ENCODE assay signal across 20 cellular contexts in the genomic region with DNA sequence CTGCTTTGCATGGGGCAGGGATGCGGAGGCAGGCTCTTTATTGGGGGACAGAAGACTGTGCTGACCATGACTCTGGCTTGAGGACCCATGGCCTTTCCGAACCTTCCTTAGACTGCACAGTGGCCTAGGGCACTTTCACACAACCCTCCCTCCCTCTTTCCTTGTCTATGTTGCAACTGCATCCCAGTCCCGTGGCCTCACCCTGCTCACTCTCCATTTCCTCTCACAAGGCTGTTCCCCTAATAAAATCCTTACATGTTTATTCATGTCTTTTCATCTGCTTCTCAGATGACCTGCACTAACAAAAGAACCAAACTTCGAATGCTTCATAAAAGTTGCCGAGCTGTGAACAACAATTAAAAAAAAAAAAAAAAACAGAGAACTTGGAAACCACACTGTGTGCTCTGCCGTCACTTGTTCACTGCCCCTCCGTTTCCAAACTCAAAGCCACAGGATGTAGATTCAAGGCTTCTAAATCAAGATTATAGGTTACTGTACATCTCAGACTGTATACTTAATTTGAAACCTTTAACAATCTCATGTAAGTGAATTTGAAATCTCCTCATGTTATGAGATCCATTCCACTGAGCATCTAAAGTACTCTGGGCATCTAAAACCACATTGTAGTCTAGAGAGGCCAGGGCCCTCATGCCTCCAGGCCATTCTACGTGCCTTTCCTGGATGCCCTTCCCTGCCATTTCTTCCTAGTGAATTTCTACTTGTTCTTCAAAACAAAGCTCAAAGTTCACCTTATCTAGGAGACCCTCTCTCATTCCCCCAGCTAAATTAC.
DNase-seq lines count a peak whose midpoint lies in the region; ATAC-seq and TF ChIP-seq lines count a peak whose summit lies in the region.
"Had no signal": no experiment of that assay in that cellular context is flagged by ENCODE, and none has a peak within 500 bp of the region (broad histone marks: within the 10 kb centered on the region; RNA-seq: fewer than 3 reads in every experiment).

No MANE protein-coding gene starts in this region.

- H3K4me2 ChIP-seq in Loucy (ENCODE audit: low read depth, low read length, poor library complexity, severe bottlenecking): peak overlapping the region; percentile 33
- H3K4me2 ChIP-seq: A549, neural progenitor cell had no signal

- H3K9ac ChIP-seq in Loucy (ENCODE audit: low read depth, low read length, poor library complexity, severe bottlenecking): no peak overlapping the region
- H3K9ac ChIP-seq: neural progenitor cell had no signal

- H3K4me1 ChIP-seq in Loucy (ENCODE audit: insufficient read depth, low read length, poor library complexity, severe bottlenecking) (peaks cover 13% of the 10 kb centered on the region), transverse colon (no peaks in the 10 kb centered on the region), testis (peaks cover under 1% of the 10 kb centered on the region)

- H2AFZ ChIP-seq in Loucy (ENCODE audit: low read length): no peak overlapping the region
- H2AFZ ChIP-seq: neural progenitor cell had no signal

- peak overlapping the region; percentile 96 for H3K27ac ChIP-seq in epithelial cell of prostate
- H3K27ac ChIP-seq in CD4-positive, alpha-beta T cell (ENCODE audit: low read depth, low read length): no peak overlapping the region
- no peak overlapping the region for H3K27ac ChIP-seq in transverse colon
- no peak overlapping the region for H3K27ac ChIP-seq in testis
- H3K27ac ChIP-seq: neural progenitor cell, thyroid gland had no signal

- intact Hi-C loops in CD4-positive, alpha-beta T cell (cut with DNase I, micrococcal nuclease): no loop called here
- intact Hi-C loops in transverse colon (cut with DNase I; ENCODE audit: low total_unique reads) (no loop called here), testis (cut with DNase I; ENCODE audit: low total_unique reads) (no loop called here)

- TF ChIP-seq POLR2A in transverse colon (IDR thresholded peaks at IDR 0.05): no peak
- no peak for TF ChIP-seq POLR2A in testis (IDR thresholded peaks at IDR 0.05)

- no peaks in the 10 kb centered on the region for H3K79me2 ChIP-seq in Loucy (ENCODE audit: insufficient read depth, low read length)

- peaks cover 29% of the 10 kb centered on the region for H3K4me1 Mint-ChIP-seq in osteocyte (ENCODE audit: unreplicated experiment)
- no peaks in the 10 kb centered on the region for H3K4me1 Mint-ChIP-seq in CD4-positive, alpha-beta T cell (ENCODE audit: low read depth)

- CTCF ChIA-PET in CD4-positive, alpha-beta T cell (lab: Charles Lee): no interaction called here

- no peak overlapping the region for H3K4me3 Mint-ChIP-seq in osteocyte (ENCODE audit: unreplicated experiment)
- no peak overlapping the region for H3K4me3 Mint-ChIP-seq in CD4-positive, alpha-beta T cell
- H3K4me3 Mint-ChIP-seq: CD8-positive, alpha-beta T cell; neural progenitor cell had no signal

- no peak for TF ChIP-seq EP300 in transverse colon (IDR thresholded peaks at IDR 0.05; ENCODE audit: low read depth)

- peak; percentile 36 for DNase-seq in AG08395 (ENCODE audit: low spot score)
- peak; percentile 95 for DNase-seq in epithelial cell of prostate (ENCODE audit: low read depth, low spot score)
- no peak for DNase-seq in osteocyte (ENCODE audit: extremely low spot score, unreplicated experiment)
- no peak for DNase-seq in DMS53 (lab: John Stamatoyannopoulos, UW)
- no peak for DNase-seq in CD4-positive, alpha-beta T cell
- DNase-seq in transverse colon: no peak
- no peak for DNase-seq in testis
- DNase-seq: activated CD4-positive, alpha-beta T cell treated with anti-CD3 and anti-CD28 coated beads for 4 hours; activated naive CD4-positive, alpha-beta T cell; CD8-positive, alpha-beta T cell; Karpas-422; NCI-H146; SIG-M5; stimulated activated CD4-positive, alpha-beta T cell treated with anti-CD3 and anti-CD28 coated beads, Interleukin-4, amount 100 ng/mL, for 24 hours; stimulated activated CD8-positive, alpha-beta memory T cell treated with anti-CD3 and anti-CD28 coated beads, Interleukin-4, amount 100 ng/mL, for 48 hours; thyroid gland had no signal

- H3K9me3 Mint-ChIP-seq in osteocyte (ENCODE audit: unreplicated experiment): peaks cover 3% of the 10 kb centered on the region
- H3K9me3 Mint-ChIP-seq in CD4-positive, alpha-beta T cell: no peaks in the 10 kb centered on the region
- H3K9me3 Mint-ChIP-seq: CD8-positive, alpha-beta T cell; neural progenitor cell had no signal

- in situ Hi-C loops in transverse colon (cut with MboI; ENCODE audit: low pct_ligation_motif_present in 1 of 4, low pct_unique_long_range_greater_than_20kb in 1 of 4, low sequenced_read_pairs in 3 of 4): no loop called here

- H3K27me3 ChIP-seq in Loucy (ENCODE audit: insufficient read depth, low read length, poor library complexity, severe bottlenecking): no peaks in the 10 kb centered on the region
- no peaks in the 10 kb centered on the region for H3K27me3 ChIP-seq in CD4-positive, alpha-beta T cell (ENCODE audit: control insufficient read depth, insufficient read depth, low read length)
- no peaks in the 10 kb centered on the region for H3K27me3 ChIP-seq in transverse colon
- no peaks in the 10 kb centered on the region for H3K27me3 ChIP-seq in testis
- H3K27me3 ChIP-seq: neural progenitor cell, thyroid gland had no signal

- no peaks in the 10 kb centered on the region for H3K36me3 ChIP-seq in Loucy (ENCODE audit: insufficient read depth, low read length)
- H3K36me3 ChIP-seq in transverse colon: no peaks in the 10 kb centered on the region
- no peaks in the 10 kb centered on the region for H3K36me3 ChIP-seq in testis (ENCODE audit: low read depth, missing control alignments)
- H3K36me3 ChIP-seq: neural progenitor cell, thyroid gland had no signal

- H3K4me3 ChIP-seq in Loucy (ENCODE audit: low read length, poor library complexity, severe bottlenecking) (peak overlapping the region; percentile 27), transverse colon (no peak overlapping the region), testis (no peak overlapping the region)
- H3K4me3 ChIP-seq: A549, neural progenitor cell, thyroid gland had no signal

- no peaks in the 10 kb centered on the region for H3K36me3 Mint-ChIP-seq in osteocyte (ENCODE audit: unreplicated experiment)
- H3K36me3 Mint-ChIP-seq in CD4-positive, alpha-beta T cell (ENCODE audit: low read depth): no peaks in the 10 kb centered on the region
- H3K36me3 Mint-ChIP-seq: CD8-positive, alpha-beta T cell; neural progenitor cell had no signal

- no peaks in the 10 kb centered on the region for H4K20me1 ChIP-seq in Loucy (ENCODE audit: insufficient read depth, low read length, poor library complexity, severe bottlenecking)

- TF ChIP-seq CTCF in Loucy (conservative IDR thresholded peaks at IDR 0.05; ENCODE audit: low read length) (no peak), osteocyte (IDR thresholded peaks at IDR 0.05) (no peak), transverse colon (IDR thresholded peaks at IDR 0.05) (no peak), testis (IDR thresholded peaks at IDR 0.05) (no peak)
- TF ChIP-seq CTCF in CD4-positive, alpha-beta T cell (IDR thresholded peaks at IDR 0.05): no peak

- peak overlapping the region; percentile 32 for H3K27ac Mint-ChIP-seq in osteocyte (ENCODE audit: unreplicated experiment)
- H3K27ac Mint-ChIP-seq in CD4-positive, alpha-beta T cell: no peak overlapping the region
- H3K27ac Mint-ChIP-seq: CD8-positive, alpha-beta T cell; neural progenitor cell had no signal

- no peak for ATAC-seq in CD4-positive, alpha-beta T cell (ENCODE audit: poor library complexity)
- ATAC-seq: A549; CD8-positive, alpha-beta T cell; sciatic nerve had no signal

- H3K9me3 ChIP-seq in Loucy (ENCODE audit: insufficient read depth, low read depth, low read length): no peaks in the 10 kb centered on the region
- H3K9me3 ChIP-seq in CD4-positive, alpha-beta T cell (ENCODE audit: control insufficient read depth, low read length): no peaks in the 10 kb centered on the region
- H3K9me3 ChIP-seq in transverse colon: no peaks in the 10 kb centered on the region
- no peaks in the 10 kb centered on the region for H3K9me3 ChIP-seq in testis
- H3K9me3 ChIP-seq: A549, thyroid gland had no signal

- H3F3A ChIP-seq in Loucy (ENCODE audit: low read depth): no peaks in the 10 kb centered on the region

- POLR2A ChIA-PET in CD4-positive, alpha-beta T cell (lab: Charles Lee): no interaction called here

- H3K27me3 Mint-ChIP-seq in osteocyte (ENCODE audit: unreplicated experiment): no peaks in the 10 kb centered on the region
- no peaks in the 10 kb centered on the region for H3K27me3 Mint-ChIP-seq in CD4-positive, alpha-beta T cell

- no peaks in the 10 kb centered on the region for H3K9me2 ChIP-seq in Loucy (replicated peaks; ENCODE audit: low read depth, low read length)

- 76 to 78% methylated on average over 7 to 8 of the region's 8 CpGs for WGBS in transverse colon (ENCODE audit: low coverage in 1 of 2), 2 donors
- 71 to 86% methylated on average over 8 of the region's 8 CpGs for WGBS in testis, 2 donors

Comparison
In these comparisons a context has a peak if more than half of its experiments do, and no peak if none do; other contexts are left out.
1. DNase-seq: peak in AG08395 (single experiment) and epithelial cell of prostate (single experiment); none in osteocyte (single experiment), DMS53 (single experiment), CD4-positive, alpha-beta T cell (0 of 10), transverse colon (single experiment) and testis (single experiment).